In genomic region chr7:34036069-34036920, GRCh38 we compare ENCODE assay signal across 1 cellular context.
A peak's percentile ranks its signal among the peaks of the same experiment; 100 is the strongest.
TF ChIP-seq lines count a peak whose summit lies in the region.

No MANE protein-coding gene starts in this region.

TF ChIP-seq in HCT116, 20 proteins besides CTCF, POLR2A, EP300 and RAD21 (continued from another document):
- TF ChIP-seq TCF7L2 (IDR thresholded peaks at IDR 0.05; ENCODE audit: borderline replicate concordance, extremely low read depth, insufficient read depth, insufficient read length) (peak; percentile 98), CEBPB (IDR thresholded peaks at IDR 0.05; ENCODE audit: low read depth) (peak; percentile 95), ELF1 (IDR thresholded peaks at IDR 0.05; ENCODE audit: borderline replicate concordance, low read depth) (peak; percentile 59), ZNF274 (IDR thresholded peaks at IDR 0.05; ENCODE audit: low read depth, low read length) (no peak), EZH2phosphoT487 (IDR thresholded peaks at IDR 0.05; ENCODE audit: borderline replicate concordance) (no peak), POLR2AphosphoS5 (IDR thresholded peaks at IDR 0.05; ENCODE audit: low read depth, low read length) (peak; percentile 52), CBX3 (IDR thresholded peaks at IDR 0.05; ENCODE audit: low read depth) (peak; percentile 77), EGR1 (IDR thresholded peaks at IDR 0.05; ENCODE audit: low read depth) (no peak), EZH2 (IDR thresholded peaks at IDR 0.05) (no peak), FOSL1 (IDR thresholded peaks at IDR 0.05; ENCODE audit: low read depth) (peak; percentile 74), MAX (IDR thresholded peaks at IDR 0.05) (peak; percentile 63; the same call in 1 of the 2 replicates), ZFX (IDR thresholded peaks at IDR 0.05) (no peak), YY1 (IDR thresholded peaks at IDR 0.05; ENCODE audit: extremely low read depth, insufficient replicate concordance, low read depth, low read length) (no peak), JUND (IDR thresholded peaks at IDR 0.05) (peak; percentile 84)
- TF ChIP-seq, protein P1, sequence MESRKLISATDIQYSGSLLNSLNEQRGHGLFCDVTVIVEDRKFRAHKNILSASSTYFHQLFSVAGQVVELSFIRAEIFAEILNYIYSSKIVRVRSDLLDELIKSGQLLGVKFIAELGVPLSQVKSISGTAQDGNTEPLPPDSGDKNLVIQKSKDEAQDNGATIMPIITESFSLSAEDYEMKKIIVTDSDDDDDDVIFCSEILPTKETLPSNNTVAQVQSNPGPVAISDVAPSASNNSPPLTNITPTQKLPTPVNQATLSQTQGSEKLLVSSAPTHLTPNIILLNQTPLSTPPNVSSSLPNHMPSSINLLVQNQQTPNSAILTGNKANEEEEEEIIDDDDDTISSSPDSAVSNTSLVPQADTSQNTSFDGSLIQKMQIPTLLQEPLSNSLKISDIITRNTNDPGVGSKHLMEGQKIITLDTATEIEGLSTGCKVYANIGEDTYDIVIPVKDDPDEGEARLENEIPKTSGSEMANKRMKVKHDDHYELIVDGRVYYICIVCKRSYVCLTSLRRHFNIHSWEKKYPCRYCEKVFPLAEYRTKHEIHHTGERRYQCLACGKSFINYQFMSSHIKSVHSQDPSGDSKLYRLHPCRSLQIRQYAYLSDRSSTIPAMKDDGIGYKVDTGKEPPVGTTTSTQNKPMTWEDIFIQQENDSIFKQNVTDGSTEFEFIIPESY (IDR thresholded peaks at IDR 0.05; ENCODE audit: extremely low read depth, insufficient replicate concordance, low read length): no peak
- TF ChIP-seq, protein P2, sequence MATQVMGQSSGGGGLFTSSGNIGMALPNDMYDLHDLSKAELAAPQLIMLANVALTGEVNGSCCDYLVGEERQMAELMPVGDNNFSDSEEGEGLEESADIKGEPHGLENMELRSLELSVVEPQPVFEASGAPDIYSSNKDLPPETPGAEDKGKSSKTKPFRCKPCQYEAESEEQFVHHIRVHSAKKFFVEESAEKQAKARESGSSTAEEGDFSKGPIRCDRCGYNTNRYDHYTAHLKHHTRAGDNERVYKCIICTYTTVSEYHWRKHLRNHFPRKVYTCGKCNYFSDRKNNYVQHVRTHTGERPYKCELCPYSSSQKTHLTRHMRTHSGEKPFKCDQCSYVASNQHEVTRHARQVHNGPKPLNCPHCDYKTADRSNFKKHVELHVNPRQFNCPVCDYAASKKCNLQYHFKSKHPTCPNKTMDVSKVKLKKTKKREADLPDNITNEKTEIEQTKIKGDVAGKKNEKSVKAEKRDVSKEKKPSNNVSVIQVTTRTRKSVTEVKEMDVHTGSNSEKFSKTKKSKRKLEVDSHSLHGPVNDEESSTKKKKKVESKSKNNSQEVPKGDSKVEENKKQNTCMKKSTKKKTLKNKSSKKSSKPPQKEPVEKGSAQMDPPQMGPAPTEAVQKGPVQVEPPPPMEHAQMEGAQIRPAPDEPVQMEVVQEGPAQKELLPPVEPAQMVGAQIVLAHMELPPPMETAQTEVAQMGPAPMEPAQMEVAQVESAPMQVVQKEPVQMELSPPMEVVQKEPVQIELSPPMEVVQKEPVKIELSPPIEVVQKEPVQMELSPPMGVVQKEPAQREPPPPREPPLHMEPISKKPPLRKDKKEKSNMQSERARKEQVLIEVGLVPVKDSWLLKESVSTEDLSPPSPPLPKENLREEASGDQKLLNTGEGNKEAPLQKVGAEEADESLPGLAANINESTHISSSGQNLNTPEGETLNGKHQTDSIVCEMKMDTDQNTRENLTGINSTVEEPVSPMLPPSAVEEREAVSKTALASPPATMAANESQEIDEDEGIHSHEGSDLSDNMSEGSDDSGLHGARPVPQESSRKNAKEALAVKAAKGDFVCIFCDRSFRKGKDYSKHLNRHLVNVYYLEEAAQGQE (IDR thresholded peaks at IDR 0.05; ENCODE audit: low read depth): no peak
- TF ChIP-seq, protein P3, sequence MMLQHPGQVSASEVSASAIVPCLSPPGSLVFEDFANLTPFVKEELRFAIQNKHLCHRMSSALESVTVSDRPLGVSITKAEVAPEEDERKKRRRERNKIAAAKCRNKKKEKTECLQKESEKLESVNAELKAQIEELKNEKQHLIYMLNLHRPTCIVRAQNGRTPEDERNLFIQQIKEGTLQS (IDR thresholded peaks at IDR 0.05): peak; percentile 83
